In the genomic region with DNA sequence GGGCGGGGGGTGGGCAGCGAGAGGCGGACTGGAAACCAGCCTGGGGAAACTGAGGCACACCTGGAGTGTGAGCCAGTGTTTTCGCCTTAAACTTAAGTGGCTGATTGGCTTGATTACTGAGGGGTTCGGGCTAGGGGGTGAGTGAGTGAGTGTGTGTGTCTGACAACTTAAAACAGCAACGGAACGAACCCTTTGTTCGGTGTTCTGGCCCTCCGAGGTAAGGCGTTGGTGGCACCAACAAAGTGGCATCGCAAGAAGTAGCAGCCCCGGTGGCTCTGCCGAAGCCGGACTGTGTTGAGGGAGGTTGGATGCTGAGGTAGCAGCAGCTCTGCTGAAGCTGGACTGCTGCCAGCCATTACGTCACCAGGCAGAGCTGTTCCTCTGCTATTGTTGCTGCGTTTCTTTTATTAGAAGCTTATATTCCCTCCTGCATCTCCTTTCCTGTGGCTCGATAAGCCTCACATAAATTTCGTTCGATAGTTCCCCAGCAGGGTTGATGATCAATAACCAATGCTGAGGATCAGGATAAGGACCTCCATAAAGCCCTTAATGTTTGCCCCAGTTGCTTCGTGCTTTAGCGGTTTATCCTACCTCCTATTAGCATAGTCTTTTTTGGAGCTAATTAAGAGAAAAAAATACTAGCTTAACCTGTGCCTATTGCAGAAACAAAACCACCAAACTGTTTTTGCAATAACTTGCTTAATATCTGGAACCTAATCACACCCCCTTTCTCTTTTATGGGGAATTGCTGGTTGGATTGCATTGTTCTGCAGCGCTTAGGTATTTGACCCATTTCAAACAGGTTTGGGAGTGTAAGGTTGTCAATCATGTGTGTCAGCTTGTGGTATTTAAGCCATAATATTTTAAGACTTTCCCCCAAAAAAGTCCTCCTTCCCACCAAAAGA, we compare ENCODE assay signal across 8 cellular contexts.
DNase-seq lines count a peak whose midpoint lies in the region; TF ChIP-seq lines count a peak whose summit lies in the region.

No MANE protein-coding gene starts in this region.

- H3K27ac Mint-ChIP-seq in dendritic cell treated with granulocyte-macrophage colony-stimulating factor and Interleukin-4, amounts not matched to agents 40 ng/mL and 50 ng/mL, for 4 days, result peak overlapping the region; percentile 86

- intact Hi-C loops in dendritic cell treated with granulocyte-macrophage colony-stimulating factor and Interleukin-4, amounts not matched to agents 40 ng/mL and 50 ng/mL, for 4 days (cut with micrococcal nuclease), result loop anchor here (2.0 to 10.0 kb wide), 5 partner anchors 141 to 559 kb away; a partner anchor contains a TSS

- peak overlapping the region; percentile 93 for H3K4me3 Mint-ChIP-seq in dendritic cell treated with granulocyte-macrophage colony-stimulating factor and Interleukin-4, amounts not matched to agents 40 ng/mL and 50 ng/mL, for 4 days

- H3K4me1 Mint-ChIP-seq in dendritic cell treated with granulocyte-macrophage colony-stimulating factor and Interleukin-4, amounts not matched to agents 40 ng/mL and 50 ng/mL, for 4 days (ENCODE audit: low read depth), result peaks cover 37% of the 10 kb centered on the region

- H3K36me3 Mint-ChIP-seq in dendritic cell treated with granulocyte-macrophage colony-stimulating factor and Interleukin-4, amounts not matched to agents 40 ng/mL and 50 ng/mL, for 4 days (ENCODE audit: low read depth), result peaks cover 14% of the 10 kb centered on the region

- peaks cover 9% of the 10 kb centered on the region for H3K27me3 Mint-ChIP-seq in dendritic cell treated with granulocyte-macrophage colony-stimulating factor and Interleukin-4, amounts not matched to agents 40 ng/mL and 50 ng/mL, for 4 days

- peak overlapping the region; percentile 76 for H3K4me3 ChIP-seq in AG04449 (ENCODE audit: low read depth, low read length)

- DNase-seq in AG04449 (ENCODE audit: low read depth, low spot score), result no peak
- DNase-seq in HCEC 1CT, result peak; percentile 74
- DNase-seq in NCI-H510A treated with DMSO at 0.1 percent for 48 hours (lab: John Stamatoyannopoulos, UW), result peak; percentile 87
- peak; percentile 79 to 81 for DNase-seq in activated CD4-positive, alpha-beta T cell treated with anti-CD3 and anti-CD28 coated beads, Interleukin-2, amount 50 U/mL, for 48 hours
- peak; percentile 93 for DNase-seq in left kidney (ENCODE audit: low read depth, low spot score)
- DNase-seq in stimulated activated CD4-positive, alpha-beta T cell treated with anti-CD3 and anti-CD28 coated beads, Interleukin-15, amount 100 ng/mL, for 48 hours (ENCODE audit: low read depth in 2 of 2), result peak; percentile 58 to 65
- DNase-seq in DMS114 treated with DMSO at 0.1 percent for 48 hours (lab: John Stamatoyannopoulos, UW; ENCODE audit: unreplicated experiment), result no peak

- no peak for TF ChIP-seq CTCF in AG04449 (IDR thresholded peaks at IDR 0.05; ENCODE audit: insufficient read depth, low read length, missing control alignments)

- H3K9me3 Mint-ChIP-seq in dendritic cell treated with granulocyte-macrophage colony-stimulating factor and Interleukin-4, amounts not matched to agents 40 ng/mL and 50 ng/mL, for 4 days, result peaks cover 9% of the 10 kb centered on the region

- CTCF ChIA-PET in AG04449 (lab: Yijun Ruan, JAX), result interaction anchor here (1.4 kb wide), 1 partner anchor 9 kb away, joined by 4 read pairs; no protein-coding TSS in a partner anchor

- POLR2A ChIA-PET in AG04449 (lab: Yijun Ruan, JAX), result interaction anchor here (1.5 kb wide), 1 partner anchor 9 kb away, joined by 4 read pairs; no protein-coding TSS in a partner anchor

Comparison
In these comparisons a context has a peak if more than half of its experiments do, and no peak if none do; other contexts are left out.
1. DNase-seq: peak in HCEC 1CT (single experiment), NCI-H510A treated with DMSO at 0.1 percent for 48 hours (single experiment), activated CD4-positive, alpha-beta T cell treated with anti-CD3 and anti-CD28 coated beads, Interleukin-2, amount 50 U/mL, for 48 hours (2 of 2), left kidney (single experiment) and stimulated activated CD4-positive, alpha-beta T cell treated with anti-CD3 and anti-CD28 coated beads, Interleukin-15, amount 100 ng/mL, for 48 hours (2 of 2); none in AG04449 (single experiment) and DMS114 treated with DMSO at 0.1 percent for 48 hours (single experiment).